Comparison of ENCODE assay signal across 23 cellular contexts in the genomic region with DNA sequence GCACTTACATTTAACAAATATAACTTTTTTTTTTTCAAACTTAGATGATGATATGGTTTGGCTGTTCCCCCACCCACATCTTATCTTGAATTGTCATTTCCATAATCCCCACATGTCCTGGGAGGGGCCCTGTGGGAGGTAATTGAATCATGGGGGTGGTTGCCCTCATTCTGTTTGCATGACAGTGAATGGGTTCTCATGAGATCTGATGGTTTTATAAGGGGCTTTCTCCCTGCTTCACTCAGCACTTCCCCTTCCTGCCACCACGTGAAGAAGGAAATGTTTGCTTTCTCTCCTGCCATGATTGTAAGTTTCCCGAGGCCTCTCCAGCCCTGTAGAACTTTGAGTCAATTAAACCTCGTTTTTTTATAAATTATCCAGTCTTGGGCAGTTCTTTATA.
"Had no signal": no experiment of that assay in that cellular context is flagged by ENCODE, and none has a peak within 500 bp of the region (broad histone marks: within the 10 kb centered on the region; RNA-seq: fewer than 3 reads in every experiment).

No MANE protein-coding gene starts in this region.

- H3K27ac Mint-ChIP-seq: activated CD4-positive, alpha-beta T cell treated with anti-CD3 and anti-CD28 coated beads, Interleukin-2, amount 10 ng/mL, durations not matched to agents 7 days and 5 days; activated CD8-positive, alpha-beta memory T cell treated with anti-CD3 and anti-CD28 coated beads, Interleukin-2, amount 10 ng/mL, durations not matched to agents 7 days and 5 days; activated CD8-positive, alpha-beta T cell treated with anti-CD3 and anti-CD28 coated beads for 36 hours; activated naive CD4-positive, alpha-beta T cell treated with anti-CD3 and anti-CD28 coated beads, Interleukin-2, amount 10 ng/mL, durations not matched to agents 7 days and 5 days; nephron; stimulated activated effector memory CD8-positive, alpha-beta T cell treated with anti-CD3 and anti-CD28 coated beads, Interleukin-12 subunit alpha, Interleukin-12 subunit beta, amount 100 ng/mL, for 72 hours; stimulated activated naive CD8-positive, alpha-beta T cell treated with anti-CD3 and anti-CD28 coated beads, Interleukin-15, amount 100 ng/mL, for 72 hours had no signal

- H3K4me3 ChIP-seq: colonic mucosa, esophagus squamous epithelium, gastrocnemius medialis, pancreas, right lobe of liver, skin epidermis, tibial nerve had no signal

- H3K36me3 Mint-ChIP-seq: activated CD8-positive, alpha-beta memory T cell treated with anti-CD3 and anti-CD28 coated beads, Interleukin-2, amount 10 ng/mL, durations not matched to agents 7 days and 5 days; activated naive CD4-positive, alpha-beta T cell treated with anti-CD3 and anti-CD28 coated beads, Interleukin-2, amount 10 ng/mL, durations not matched to agents 7 days and 5 days; stimulated activated effector memory CD8-positive, alpha-beta T cell treated with anti-CD3 and anti-CD28 coated beads, Interleukin-12 subunit alpha, Interleukin-12 subunit beta, amount 100 ng/mL, for 72 hours had no signal

- H3K36me3 ChIP-seq: colonic mucosa, esophagus squamous epithelium, gastrocnemius medialis, pancreas, right lobe of liver, tibial nerve had no signal

- DNase-seq: activated CD4-positive, alpha-beta T cell treated with anti-CD3 and anti-CD28 coated beads, Interleukin-2, amount 10 ng/mL, durations not matched to agents 7 days and 5 days; activated CD4-positive, CD25-positive, alpha-beta regulatory T cell treated with anti-CD3 and anti-CD28 coated beads, Interleukin-2, amount 50 U/mL, for 72 hours; activated CD8-positive, alpha-beta memory T cell treated with anti-CD3 and anti-CD28 coated beads, Interleukin-2, amount 10 ng/mL, durations not matched to agents 7 days and 5 days; activated CD8-positive, alpha-beta T cell treated with anti-CD3 and anti-CD28 coated beads for 36 hours; activated effector memory CD4-positive, alpha-beta T cell treated with anti-CD3 and anti-CD28 coated beads, Interleukin-2, amount 50 U/mL, for 16 hours; activated naive CD4-positive, alpha-beta T cell treated with anti-CD3 and anti-CD28 coated beads, Interleukin-2, amount 10 ng/mL, durations not matched to agents 7 days and 5 days; activated T-cell treated with anti-CD3 and anti-CD28 coated beads for 4 hours; amygdala; colonic mucosa; esophagus squamous epithelium; gastrocnemius medialis; hypothalamus; left ventricle myocardium superior; mammary epithelial cell; pancreas; right lobe of liver; stimulated activated CD4-positive, alpha-beta T cell treated with anti-CD3 and anti-CD28 coated beads, Interleukin-1b, Interleukin-23, amount 100 ng/mL, for 48 hours; stimulated activated naive CD8-positive, alpha-beta T cell treated with anti-CD3 and anti-CD28 coated beads, Interleukin-15, amount 100 ng/mL, for 72 hours had no signal

- ATAC-seq: activated CD8-positive, alpha-beta memory T cell treated with anti-CD3 and anti-CD28 coated beads, Interleukin-2, amount 10 ng/mL, durations not matched to agents 7 days and 5 days; activated CD8-positive, alpha-beta T cell treated with anti-CD3 and anti-CD28 coated beads for 36 hours; gastrocnemius medialis; left ventricle myocardium superior; pancreas; right lobe of liver; stimulated activated effector memory CD8-positive, alpha-beta T cell treated with anti-CD3 and anti-CD28 coated beads, Interleukin-12 subunit alpha, Interleukin-12 subunit beta, amount 100 ng/mL, for 72 hours; stimulated activated naive CD8-positive, alpha-beta T cell treated with anti-CD3 and anti-CD28 coated beads, Interleukin-15, amount 100 ng/mL, for 72 hours had no signal

- H3K4me1 ChIP-seq: colonic mucosa, esophagus squamous epithelium, gastrocnemius medialis, pancreas, right lobe of liver, tibial nerve had no signal

- H3K4me3 Mint-ChIP-seq: activated CD4-positive, alpha-beta T cell treated with anti-CD3 and anti-CD28 coated beads, Interleukin-2, amount 10 ng/mL, durations not matched to agents 7 days and 5 days; activated CD8-positive, alpha-beta memory T cell treated with anti-CD3 and anti-CD28 coated beads, Interleukin-2, amount 10 ng/mL, durations not matched to agents 7 days and 5 days; activated CD8-positive, alpha-beta T cell treated with anti-CD3 and anti-CD28 coated beads for 36 hours; activated naive CD4-positive, alpha-beta T cell treated with anti-CD3 and anti-CD28 coated beads, Interleukin-2, amount 10 ng/mL, durations not matched to agents 7 days and 5 days; nephron; stimulated activated effector memory CD8-positive, alpha-beta T cell treated with anti-CD3 and anti-CD28 coated beads, Interleukin-12 subunit alpha, Interleukin-12 subunit beta, amount 100 ng/mL, for 72 hours; stimulated activated naive CD8-positive, alpha-beta T cell treated with anti-CD3 and anti-CD28 coated beads, Interleukin-15, amount 100 ng/mL, for 72 hours had no signal

- H3K4me1 Mint-ChIP-seq: activated CD4-positive, alpha-beta T cell treated with anti-CD3 and anti-CD28 coated beads, Interleukin-2, amount 10 ng/mL, durations not matched to agents 7 days and 5 days; activated CD8-positive, alpha-beta memory T cell treated with anti-CD3 and anti-CD28 coated beads, Interleukin-2, amount 10 ng/mL, durations not matched to agents 7 days and 5 days; activated naive CD4-positive, alpha-beta T cell treated with anti-CD3 and anti-CD28 coated beads, Interleukin-2, amount 10 ng/mL, durations not matched to agents 7 days and 5 days; nephron; stimulated activated effector memory CD8-positive, alpha-beta T cell treated with anti-CD3 and anti-CD28 coated beads, Interleukin-12 subunit alpha, Interleukin-12 subunit beta, amount 100 ng/mL, for 72 hours; stimulated activated naive CD8-positive, alpha-beta T cell treated with anti-CD3 and anti-CD28 coated beads, Interleukin-15, amount 100 ng/mL, for 72 hours had no signal

- H3K27me3 Mint-ChIP-seq: activated CD4-positive, alpha-beta T cell treated with anti-CD3 and anti-CD28 coated beads, Interleukin-2, amount 10 ng/mL, durations not matched to agents 7 days and 5 days; activated CD8-positive, alpha-beta memory T cell treated with anti-CD3 and anti-CD28 coated beads, Interleukin-2, amount 10 ng/mL, durations not matched to agents 7 days and 5 days; activated CD8-positive, alpha-beta T cell treated with anti-CD3 and anti-CD28 coated beads for 36 hours; activated naive CD4-positive, alpha-beta T cell treated with anti-CD3 and anti-CD28 coated beads, Interleukin-2, amount 10 ng/mL, durations not matched to agents 7 days and 5 days; stimulated activated naive CD8-positive, alpha-beta T cell treated with anti-CD3 and anti-CD28 coated beads, Interleukin-15, amount 100 ng/mL, for 72 hours had no signal

- H3K27me3 ChIP-seq: colonic mucosa, esophagus squamous epithelium, gastrocnemius medialis, pancreas, right lobe of liver, tibial nerve had no signal

- H3K9me3 Mint-ChIP-seq: nephron; stimulated activated effector memory CD8-positive, alpha-beta T cell treated with anti-CD3 and anti-CD28 coated beads, Interleukin-12 subunit alpha, Interleukin-12 subunit beta, amount 100 ng/mL, for 72 hours had no signal

- H3K27ac ChIP-seq: colonic mucosa, esophagus squamous epithelium, gastrocnemius medialis, pancreas, right lobe of liver, skin epidermis, tibial nerve, VCaP had no signal

- H3K9me3 ChIP-seq: colonic mucosa, esophagus squamous epithelium, gastrocnemius medialis, pancreas, right lobe of liver, tibial nerve had no signal
